25 cellular contexts compared by ENCODE assay signal in the genomic region with DNA sequence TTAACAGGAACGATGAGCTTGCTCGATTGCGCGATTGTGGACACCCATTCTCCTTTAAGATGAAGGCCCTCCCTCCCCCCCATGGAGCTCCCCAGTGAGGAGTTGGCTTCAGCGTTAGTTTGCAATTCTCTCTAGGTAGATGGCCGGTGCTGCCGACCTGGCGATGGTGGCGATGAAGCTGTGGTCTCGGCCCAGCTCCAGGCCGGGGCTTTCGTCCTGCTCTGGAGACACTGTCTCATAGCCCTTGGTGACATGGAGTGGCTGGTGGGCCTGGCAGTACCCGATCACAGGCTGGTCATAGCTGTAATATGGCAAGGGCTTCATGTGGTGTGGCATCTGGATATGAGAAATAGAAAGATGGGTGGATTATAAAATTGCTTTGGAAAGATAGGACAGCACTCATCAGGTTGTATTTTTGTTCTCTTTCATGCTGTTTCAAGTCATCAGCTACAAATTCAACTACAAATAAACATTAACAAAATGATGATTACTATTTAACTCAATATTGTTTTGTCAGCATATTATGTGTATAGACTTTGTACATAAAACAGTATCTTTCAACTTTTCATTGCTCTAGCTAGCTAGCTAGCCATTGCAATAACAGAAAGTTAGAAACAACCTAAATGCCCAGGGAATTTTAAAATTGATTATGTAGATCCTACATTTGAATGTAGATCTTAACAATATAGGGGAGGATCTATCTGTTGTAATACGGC.
DNase-seq lines count a peak whose midpoint lies in the region; ATAC-seq and TF ChIP-seq lines count a peak whose summit lies in the region.
"Had no signal": no experiment of that assay in that cellular context is flagged by ENCODE, and none has a peak within 500 bp of the region (broad histone marks: within the 10 kb centered on the region; RNA-seq: fewer than 3 reads in every experiment).

No MANE protein-coding gene starts in this region.

- no peak for TF ChIP-seq POLR2A in stomach (IDR thresholded peaks at IDR 0.05)

- WGBS in aorta, 2 donors, result 89 to 93% methylated on average over 14 of the region's 14 CpGs
- 81 to 88% (median 83%) methylated on average over 14 of the region's 14 CpGs for WGBS in stomach, 5 donors

- TF ChIP-seq CTCF in LNCaP clone FGC (IDR thresholded peaks at IDR 0.05; ENCODE audit: control insufficient read depth, extremely low read depth, insufficient read depth) (no peak), stomach (IDR thresholded peaks at IDR 0.05) (no peak)

- peak; percentile 48 for ATAC-seq in aorta (ENCODE audit: low FRiP score)
- no peak for ATAC-seq in left lobe of liver
- ATAC-seq: GM12878, T-cell had no signal

- peak overlapping the region; percentile 29; the same call in 1 of the 2 replicates for H3K4me3 ChIP-seq in LNCaP clone FGC (ENCODE audit: low read depth, low read length)
- H3K4me3 ChIP-seq in aorta (ENCODE audit: low read length in 2 of 2), result no peak overlapping the region
- H3K4me3 ChIP-seq in stomach, result no peak overlapping the region
- H3K4me3 ChIP-seq in H7 (ENCODE audit: insufficient read depth, low read depth, low read length), result no peak overlapping the region
- H3K4me3 ChIP-seq: BLaER1, GM12878, GM23248, HAP-1 had no signal

- intact Hi-C loops in aorta (cut with DNase I) (no loop called here), stomach (cut with DNase I; ENCODE audit: low total_unique reads) (no loop called here)

- H3K9me3 ChIP-seq in aorta (ENCODE audit: control insufficient read depth, low read length), result no peaks in the 10 kb centered on the region
- no peaks in the 10 kb centered on the region for H3K9me3 ChIP-seq in stomach
- H3K9me3 ChIP-seq: BLaER1, HAP-1 had no signal

- DNase-seq in COLO668 (lab: John Stamatoyannopoulos, UW; ENCODE audit: unreplicated experiment), result peak; percentile 67
- no peak for DNase-seq in LNCaP clone FGC (ENCODE audit: low read depth)
- peak; percentile 53 for DNase-seq in NCI-H69 (lab: John Stamatoyannopoulos, UW)
- DNase-seq in aorta, result peak in 1 of 2 donors; percentile 57
- DNase-seq in stomach, result no peak
- no peak for DNase-seq in left lobe of liver (ENCODE audit: low spot score)
- no peak for DNase-seq in H7
- DNase-seq: ACHN; CD4-positive, alpha-beta T cell; DMS79; EL; GDM1; GM23248; HFFc6; Karpas-422; NCI-H1092 treated with DMSO at 0.1 percent for 48 hours; NCI-H1436 treated with DMSO at 0.1 percent for 48 hours; NCI-H2029; NCI-H2227 treated with DMSO at 0.1 percent for 48 hours; NCI-H524; RPMI8226; T-cell had no signal

- H3K27me3 ChIP-seq in aorta (ENCODE audit: control insufficient read depth in 1 of 2, insufficient read depth in 2 of 2, low read length in 1 of 2), result peaks cover 0 to 1% of the 10 kb centered on the region in 2 donors
- no peaks in the 10 kb centered on the region for H3K27me3 ChIP-seq in stomach
- no peaks in the 10 kb centered on the region for H3K27me3 ChIP-seq in H7 (ENCODE audit: control insufficient read depth, insufficient read depth, low read length)
- H3K27me3 ChIP-seq: BLaER1 had no signal

- no peak for TF ChIP-seq EP300 in stomach (IDR thresholded peaks at IDR 0.05)

- H3K36me3 ChIP-seq in aorta (ENCODE audit: control insufficient read depth in 1 of 2, insufficient read depth in 2 of 2, low read length in 1 of 2) (no peaks in the 10 kb centered on the region), stomach (no peaks in the 10 kb centered on the region), H7 (replicated peaks; ENCODE audit: control insufficient read depth, insufficient read depth, low read length) (no peaks in the 10 kb centered on the region)
- H3K36me3 ChIP-seq: BLaER1, HAP-1 had no signal

- H3K4me1 ChIP-seq in aorta (ENCODE audit: control insufficient read depth in 1 of 2, insufficient read depth in 2 of 2, low read length in 2 of 2) (no peaks in the 10 kb centered on the region), stomach (peaks cover 0 to 4% (median 0%) of the 10 kb centered on the region in 4 donors)
- H3K4me1 ChIP-seq: HAP-1 had no signal

- no peak overlapping the region for H3K27ac ChIP-seq in aorta (ENCODE audit: low read depth in 1 of 2, low read length in 2 of 2)
- no peak overlapping the region for H3K27ac ChIP-seq in stomach
- H3K27ac ChIP-seq: BLaER1, GM23248 had no signal

Comparison
In these comparisons a context has a peak if more than half of its experiments do, and no peak if none do; other contexts are left out.
1. DNase-seq: peak in COLO668 (single experiment) and NCI-H69 (single experiment); none in LNCaP clone FGC (single experiment), stomach (single experiment), left lobe of liver (single experiment) and H7 (single experiment).